ENCODE assay signal across 9 cellular contexts in genomic region chr15:71136159-71137137, GRCh38. TPM values are rescaled to one million over a fixed set of nuclear protein-coding genes. Genes with fewer than 3 reads are reported as not detected.
A peak's percentile ranks its signal among the peaks of the same experiment; 100 is the strongest.
DNase-seq lines count a peak whose midpoint lies in the region; ATAC-seq and TF ChIP-seq lines count a peak whose summit lies in the region.
"Had no signal": no experiment of that assay in that cellular context is flagged by ENCODE, and none has a peak within 500 bp of the region (broad histone marks: within the 10 kb centered on the region; RNA-seq: fewer than 3 reads in every experiment).

No MANE protein-coding gene starts in this region.

- H3K4me1 Mint-ChIP-seq in activated CD4-positive, alpha-beta T cell treated with anti-CD3 and anti-CD28 coated beads, Interleukin-2, amount 10 ng/mL, durations not matched to agents 7 days and 5 days = no peaks in the 10 kb centered on the region

- H3K9me3 Mint-ChIP-seq in activated CD4-positive, alpha-beta T cell treated with anti-CD3 and anti-CD28 coated beads, Interleukin-2, amount 10 ng/mL, durations not matched to agents 7 days and 5 days = no peaks in the 10 kb centered on the region

- POLR2A ChIA-PET in activated CD4-positive, alpha-beta T cell treated with anti-CD3 and anti-CD28 coated beads, Interleukin-2, amount 10 ng/mL, durations not matched to agents 7 days and 5 days (lab: Charles Lee) = no interaction called here

- no peaks in the 10 kb centered on the region for H3K36me3 Mint-ChIP-seq in activated CD4-positive, alpha-beta T cell treated with anti-CD3 and anti-CD28 coated beads, Interleukin-2, amount 10 ng/mL, durations not matched to agents 7 days and 5 days (ENCODE audit: low read depth)

- H3K27me3 Mint-ChIP-seq in activated CD4-positive, alpha-beta T cell treated with anti-CD3 and anti-CD28 coated beads, Interleukin-2, amount 10 ng/mL, durations not matched to agents 7 days and 5 days = peaks cover 10% of the 10 kb centered on the region

- intact Hi-C loops in left ventricle myocardium superior (cut with micrococcal nuclease) = no loop called here

- no peak for TF ChIP-seq POLR2A in erythroblast (IDR thresholded peaks at IDR 0.05; ENCODE audit: low read length)

- no peak overlapping the region for H3K27ac Mint-ChIP-seq in activated CD4-positive, alpha-beta T cell treated with anti-CD3 and anti-CD28 coated beads, Interleukin-2, amount 10 ng/mL, durations not matched to agents 7 days and 5 days

- ATAC-seq in left ventricle myocardium superior (peak; percentile 32), GM21423 (IDR thresholded peaks at IDR 0.05; ENCODE audit: unreplicated experiment) (no peak), HG02798 (IDR thresholded peaks at IDR 0.05; ENCODE audit: poor library complexity, unreplicated experiment) (no peak)

- CTCF ChIA-PET in activated CD4-positive, alpha-beta T cell treated with anti-CD3 and anti-CD28 coated beads, Interleukin-2, amount 10 ng/mL, durations not matched to agents 7 days and 5 days (lab: Charles Lee) = no interaction called here

- no peak overlapping the region for H3K4me3 Mint-ChIP-seq in activated CD4-positive, alpha-beta T cell treated with anti-CD3 and anti-CD28 coated beads, Interleukin-2, amount 10 ng/mL, durations not matched to agents 7 days and 5 days

- peak; percentile 33 for DNase-seq in 8988T
- DNase-seq in HS-27A (ENCODE audit: low read depth) = peak; percentile 99
- DNase-seq in amniotic stem cell (lab: John Stamatoyannopoulos, UW) = peak; percentile 35
- DNase-seq in left ventricle myocardium superior = no peak
- DNase-seq in erythroblast (lab: John Stamatoyannopoulos, UW) = no peak
- DNase-seq in activated CD4-positive, alpha-beta T cell treated with anti-CD3 and anti-CD28 coated beads, Interleukin-2, amount 10 ng/mL, durations not matched to agents 7 days and 5 days = no peak
- DNase-seq: BE2C had no signal

RNA-seq across cellular contexts. Expression of gene THSD4, which starts 21.2 kb away (rescaled TPM):
- 80.7 TPM for total RNA-seq in left ventricle myocardium superior
- not detected for total RNA-seq in activated CD4-positive, alpha-beta T cell treated with anti-CD3 and anti-CD28 coated beads, Interleukin-2, amount 10 ng/mL, durations not matched to agents 7 days and 5 days

Comparison
In these comparisons a context has a peak if more than half of its experiments do, and no peak if none do; other contexts are left out.
1. DNase-seq: peak in 8988T (single experiment), HS-27A (single experiment) and amniotic stem cell (single experiment); none in left ventricle myocardium superior (single experiment), erythroblast (0 of 2) and activated CD4-positive, alpha-beta T cell treated with anti-CD3 and anti-CD28 coated beads, Interleukin-2, amount 10 ng/mL, durations not matched to agents 7 days and 5 days (single experiment).
2. RNA of gene THSD4, which starts 21.2 kb away (total RNA-seq): 80.7 TPM in left ventricle myocardium superior (single experiment); not detected in activated CD4-positive, alpha-beta T cell treated with anti-CD3 and anti-CD28 coated beads, Interleukin-2, amount 10 ng/mL, durations not matched to agents 7 days and 5 days; every median in the first group is over 10 times any median in the second.